2 cellular contexts compared by ENCODE assay signal in genomic region chr10:101319241-101319915, GRCh38.
A peak's percentile ranks its signal among the peaks of the same experiment; 100 is the strongest.
TF ChIP-seq lines count a peak whose summit lies in the region.

No MANE protein-coding gene starts in this region.

TF ChIP-seq in HepG2, 621 proteins besides CTCF, POLR2A, EP300 and RAD21:
- TF ChIP-seq CREB1 (IDR thresholded peaks at IDR 0.05) = peak; percentile 86
- TF ChIP-seq CREB1 (CRISPR knock-in tag; IDR thresholded peaks at IDR 0.05) = no peak
- no peak for TF ChIP-seq ZNF24 (IDR thresholded peaks at IDR 0.05)

TF ChIP-seq in K562, 482 proteins besides CTCF, POLR2A, EP300 and RAD21:
- TF ChIP-seq BHLHE40 (IDR thresholded peaks at IDR 0.05; ENCODE audit: low read length) = no peak
- no peak for TF ChIP-seq RHOXF2B (CRISPR knock-in tag; conservative IDR thresholded peaks at IDR 0.05)
- no peak for TF ChIP-seq SPI1 (IDR thresholded peaks at IDR 0.05; ENCODE audit: borderline replicate concordance, low read depth, low read length)
- TF ChIP-seq RFX1 (IDR thresholded peaks at IDR 0.05) = peak; percentile 44; the same call in 1 of the 2 replicates
- TF ChIP-seq ELF2 (CRISPR knock-in tag; IDR thresholded peaks at IDR 0.05) = no peak
- no peak for TF ChIP-seq SAP30 (IDR thresholded peaks at IDR 0.05; ENCODE audit: borderline replicate concordance, insufficient read depth, low read depth, low read length, poor library complexity, severe bottlenecking)
- no peak for TF ChIP-seq ZNF583 (CRISPR knock-in tag; IDR thresholded peaks at IDR 0.05)
